15 cellular contexts compared by ENCODE assay signal in the genomic region with DNA sequence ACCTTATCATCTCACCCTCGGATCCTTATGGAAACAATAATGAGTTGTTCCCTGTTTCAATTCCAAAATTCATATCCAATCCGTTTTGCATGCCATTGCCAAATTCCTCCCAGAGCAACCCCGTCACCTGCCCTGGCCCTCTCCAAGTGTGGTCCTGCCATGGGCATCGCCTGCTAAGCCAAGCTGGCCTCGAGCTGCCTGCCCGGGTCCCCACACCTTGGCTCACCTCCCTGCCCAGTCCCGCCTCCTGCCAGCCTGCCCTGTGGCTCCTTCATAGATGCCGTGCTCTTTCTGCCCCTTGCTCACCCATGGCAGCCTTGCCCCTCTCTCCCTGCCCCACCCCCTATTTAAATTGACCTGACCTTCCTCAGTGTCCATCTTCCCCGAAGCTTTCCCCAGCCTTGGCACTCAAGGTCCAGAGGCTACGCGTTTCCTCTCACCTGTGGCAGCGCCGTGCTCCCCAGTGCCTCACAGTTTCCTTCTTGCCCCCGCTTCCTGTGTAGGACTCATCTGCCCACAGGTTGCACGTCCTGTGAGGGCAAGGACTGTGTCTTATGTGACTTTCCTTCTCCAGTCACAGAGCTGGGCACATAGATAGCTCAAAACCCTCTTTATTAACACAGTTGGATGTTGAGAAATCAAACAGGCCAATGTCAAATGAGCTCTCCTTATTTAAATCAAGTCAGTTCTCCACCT. TPM values are rescaled to one million over a fixed set of nuclear protein-coding genes. Genes with fewer than 3 reads are reported as not detected.
DNase-seq lines count a peak whose midpoint lies in the region; ATAC-seq and TF ChIP-seq lines count a peak whose summit lies in the region.
"Had no signal": no experiment of that assay in that cellular context is flagged by ENCODE, and none has a peak within 500 bp of the region (broad histone marks: within the 10 kb centered on the region; RNA-seq: fewer than 3 reads in every experiment).

No MANE protein-coding gene starts in this region.

- intact Hi-C loops in MCF 10A (cut with micrococcal nuclease): no loop called here

- CTCF ChIA-PET in MCF 10A (lab: Yijun Ruan, JAX): no interaction called here

- H3K4me1 Mint-ChIP-seq in MCF 10A (ENCODE audit: insufficient read depth, unreplicated experiment): no peaks in the 10 kb centered on the region

- H3K27me3 Mint-ChIP-seq in MCF 10A (ENCODE audit: insufficient read depth, unreplicated experiment): peaks cover 39% of the 10 kb centered on the region

- peak in 1 of 2 donors; percentile 80 for ATAC-seq in activated naive CD4-positive, alpha-beta T cell treated with anti-CD3 and anti-CD28 coated beads, Interleukin-2, amount 50 U/mL, for 72 hours
- ATAC-seq in HG03108 (IDR thresholded peaks at IDR 0.05; ENCODE audit: unreplicated experiment): no peak
- ATAC-seq in GM21723 (IDR thresholded peaks at IDR 0.05; ENCODE audit: unreplicated experiment): no peak
- ATAC-seq: lower lobe of right lung had no signal

- no peak for TF ChIP-seq CTCF in MCF 10A (IDR thresholded peaks at IDR 0.05; ENCODE audit: unreplicated experiment)

- H3K36me3 Mint-ChIP-seq in activated naive CD4-positive, alpha-beta T cell treated with anti-CD3 and anti-CD28 coated beads, Interleukin-2, amount 50 U/mL, for 72 hours: peaks cover 2 to 3% of the 10 kb centered on the region in 2 donors
- no peaks in the 10 kb centered on the region for H3K36me3 Mint-ChIP-seq in MCF 10A (ENCODE audit: insufficient read depth, unreplicated experiment)

- no TSS peak for BruUV-seq in MCF 10A (replicated peaks; lab: Mats Ljungman, UMichigan)

- peak overlapping the region; percentile 22 to 48 for H3K27ac Mint-ChIP-seq in activated naive CD4-positive, alpha-beta T cell treated with anti-CD3 and anti-CD28 coated beads, Interleukin-2, amount 50 U/mL, for 72 hours
- H3K27ac Mint-ChIP-seq in MCF 10A (ENCODE audit: low read depth, unreplicated experiment): no peak overlapping the region

- no peak overlapping the region for H3K4me3 Mint-ChIP-seq in MCF 10A (ENCODE audit: unreplicated experiment)

- peak; percentile 42 for DNase-seq in NCI-H69 (lab: John Stamatoyannopoulos, UW)
- peak; percentile 63 for DNase-seq in activated CD4-positive, alpha-beta T cell treated with anti-CD3 and anti-CD28 coated beads for 48 hours
- DNase-seq in activated naive CD4-positive, alpha-beta T cell treated with anti-CD3 and anti-CD28 coated beads, Interleukin-2, amount 50 U/mL, for 72 hours (ENCODE audit: low spot score in 2 of 2): peak in 1 of 2 donors; percentile 12
- DNase-seq in stimulated activated CD4-positive, alpha-beta T cell treated with anti-CD3 and anti-CD28 coated beads, Interleukin-12 subunit alpha, Interleukin-12 subunit beta, amount 100 ng/mL, for 48 hours (ENCODE audit: low read depth in 2 of 3, low spot score in 1 of 3): peak in 2 of 3 donors; percentile 17 to 19
- DNase-seq in MCF 10A (ENCODE audit: unreplicated experiment): no peak
- no peak for DNase-seq in UCSD-AML1 (lab: John Stamatoyannopoulos, UW; ENCODE audit: unreplicated experiment)
- DNase-seq: activated CD4-positive, CD25-positive, alpha-beta regulatory T cell treated with anti-CD3 and anti-CD28 coated beads, Interleukin-2, amount 50 U/mL, for 72 hours; esophagus squamous epithelium; GF-D8; lower lobe of right lung; NCI-H187 treated with DMSO at 0.1 percent for 48 hours; NCI-H510A; upper lobe of left lung had no signal

- H3K9me3 Mint-ChIP-seq in activated naive CD4-positive, alpha-beta T cell treated with anti-CD3 and anti-CD28 coated beads, Interleukin-2, amount 50 U/mL, for 72 hours: peaks cover 1 to 2% of the 10 kb centered on the region in 2 donors
- H3K9me3 Mint-ChIP-seq in MCF 10A (ENCODE audit: unreplicated experiment): peaks cover 2% of the 10 kb centered on the region

- POLR2A ChIA-PET in MCF 10A (lab: Yijun Ruan, JAX): interaction anchor here (0.6 kb wide), 1 partner anchor 14 kb away, joined by 3 read pairs; no protein-coding TSS in a partner anchor

RNA-seq across cellular contexts. Expression of a gene that starts 12.7 kb away (rescaled TPM):
- total RNA-seq in activated naive CD4-positive, alpha-beta T cell treated with anti-CD3 and anti-CD28 coated beads, Interleukin-2, amount 50 U/mL, for 72 hours: 1 to 10 TPM in 1 of 2 donors, under 1 TPM in 1; 0.57 to 2.2 TPM
- 0.42 and 0.66 TPM in 2 replicates for total RNA-seq in MCF 10A (2022)

Comparison
In these comparisons a context has a peak if more than half of its experiments do, and no peak if none do; other contexts are left out.
1. DNase-seq: peak in NCI-H69 (single experiment), activated CD4-positive, alpha-beta T cell treated with anti-CD3 and anti-CD28 coated beads for 48 hours (single experiment) and stimulated activated CD4-positive, alpha-beta T cell treated with anti-CD3 and anti-CD28 coated beads, Interleukin-12 subunit alpha, Interleukin-12 subunit beta, amount 100 ng/mL, for 48 hours (2 of 3); none in MCF 10A (single experiment) and UCSD-AML1 (single experiment).